ENCODE assay signal across 1 cellular context in the genomic region with DNA sequence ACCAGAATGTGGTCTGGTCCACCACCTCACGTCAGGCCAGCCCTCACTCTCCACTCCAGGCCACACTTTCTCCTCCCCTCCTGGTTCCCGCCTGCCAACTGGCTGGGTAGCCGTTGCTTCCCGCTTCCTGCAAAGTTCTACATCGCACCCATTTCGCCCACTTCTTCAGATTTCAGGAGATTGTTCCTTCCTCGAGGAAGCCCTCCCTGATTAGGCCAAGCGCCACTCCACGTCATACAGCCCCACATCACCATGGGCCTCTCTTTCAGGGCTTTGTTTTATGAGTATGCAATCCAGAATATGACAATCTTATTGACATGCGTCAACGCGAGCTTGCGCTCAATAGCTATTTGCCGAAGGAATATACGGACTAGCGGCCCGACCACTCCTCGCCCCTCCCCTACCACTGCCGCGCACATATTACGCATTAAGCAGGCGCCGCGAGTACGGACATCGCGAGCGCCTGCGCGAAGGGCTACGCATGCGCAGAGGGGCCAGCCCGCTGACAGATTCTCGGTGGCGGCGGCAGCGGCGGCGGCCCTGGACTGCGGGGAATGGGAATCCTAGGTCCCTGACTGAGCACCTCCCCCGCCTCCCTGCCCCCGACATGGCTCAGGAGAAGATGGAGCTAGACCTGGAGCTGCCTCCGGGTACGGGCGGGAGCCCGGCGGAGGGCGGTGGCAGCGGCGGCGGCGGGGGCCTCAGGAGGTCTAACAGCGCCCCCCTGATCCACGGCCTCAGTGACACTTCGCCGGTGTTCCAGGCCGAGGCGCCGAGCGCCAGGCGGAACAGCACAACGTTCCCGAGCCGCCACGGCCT.
TF ChIP-seq lines count a peak whose summit lies in the region.

No MANE protein-coding gene starts in this region.

TF ChIP-seq in HepG2, 621 proteins besides CTCF, POLR2A, EP300 and RAD21 (continued from another document and continues in another):
- TF ChIP-seq, protein P1, sequence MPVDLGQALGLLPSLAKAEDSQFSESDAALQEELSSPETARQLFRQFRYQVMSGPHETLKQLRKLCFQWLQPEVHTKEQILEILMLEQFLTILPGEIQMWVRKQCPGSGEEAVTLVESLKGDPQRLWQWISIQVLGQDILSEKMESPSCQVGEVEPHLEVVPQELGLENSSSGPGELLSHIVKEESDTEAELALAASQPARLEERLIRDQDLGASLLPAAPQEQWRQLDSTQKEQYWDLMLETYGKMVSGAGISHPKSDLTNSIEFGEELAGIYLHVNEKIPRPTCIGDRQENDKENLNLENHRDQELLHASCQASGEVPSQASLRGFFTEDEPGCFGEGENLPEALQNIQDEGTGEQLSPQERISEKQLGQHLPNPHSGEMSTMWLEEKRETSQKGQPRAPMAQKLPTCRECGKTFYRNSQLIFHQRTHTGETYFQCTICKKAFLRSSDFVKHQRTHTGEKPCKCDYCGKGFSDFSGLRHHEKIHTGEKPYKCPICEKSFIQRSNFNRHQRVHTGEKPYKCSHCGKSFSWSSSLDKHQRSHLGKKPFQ (CRISPR knock-in tag; IDR thresholded peaks at IDR 0.05; ENCODE audit: insufficient replicate concordance) = no peak
- TF ChIP-seq, protein P2, sequence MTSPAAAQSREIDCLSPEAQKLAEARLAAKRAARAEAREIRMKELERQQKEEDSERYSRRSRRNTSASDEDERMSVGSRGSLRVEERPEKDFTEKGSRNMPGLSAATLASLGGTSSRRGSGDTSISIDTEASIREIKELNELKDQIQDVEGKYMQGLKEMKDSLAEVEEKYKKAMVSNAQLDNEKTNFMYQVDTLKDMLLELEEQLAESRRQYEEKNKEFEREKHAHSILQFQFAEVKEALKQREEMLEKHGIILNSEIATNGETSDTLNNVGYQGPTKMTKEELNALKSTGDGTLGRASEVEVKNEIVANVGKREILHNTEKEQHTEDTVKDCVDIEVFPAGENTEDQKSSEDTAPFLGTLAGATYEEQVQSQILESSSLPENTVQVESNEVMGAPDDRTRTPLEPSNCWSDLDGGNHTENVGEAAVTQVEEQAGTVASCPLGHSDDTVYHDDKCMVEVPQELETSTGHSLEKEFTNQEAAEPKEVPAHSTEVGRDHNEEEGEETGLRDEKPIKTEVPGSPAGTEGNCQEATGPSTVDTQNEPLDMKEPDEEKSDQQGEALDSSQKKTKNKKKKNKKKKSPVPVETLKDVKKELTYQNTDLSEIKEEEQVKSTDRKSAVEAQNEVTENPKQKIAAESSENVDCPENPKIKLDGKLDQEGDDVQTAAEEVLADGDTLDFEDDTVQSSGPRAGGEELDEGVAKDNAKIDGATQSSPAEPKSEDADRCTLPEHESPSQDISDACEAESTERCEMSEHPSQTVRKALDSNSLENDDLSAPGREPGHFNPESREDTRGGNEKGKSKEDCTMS (CRISPR knock-in tag; conservative IDR thresholded peaks at IDR 0.05) = no peak
- TF ChIP-seq ZNF20 (CRISPR knock-in tag; IDR thresholded peaks at IDR 0.05) = no peak
- TF ChIP-seq, protein P3, sequence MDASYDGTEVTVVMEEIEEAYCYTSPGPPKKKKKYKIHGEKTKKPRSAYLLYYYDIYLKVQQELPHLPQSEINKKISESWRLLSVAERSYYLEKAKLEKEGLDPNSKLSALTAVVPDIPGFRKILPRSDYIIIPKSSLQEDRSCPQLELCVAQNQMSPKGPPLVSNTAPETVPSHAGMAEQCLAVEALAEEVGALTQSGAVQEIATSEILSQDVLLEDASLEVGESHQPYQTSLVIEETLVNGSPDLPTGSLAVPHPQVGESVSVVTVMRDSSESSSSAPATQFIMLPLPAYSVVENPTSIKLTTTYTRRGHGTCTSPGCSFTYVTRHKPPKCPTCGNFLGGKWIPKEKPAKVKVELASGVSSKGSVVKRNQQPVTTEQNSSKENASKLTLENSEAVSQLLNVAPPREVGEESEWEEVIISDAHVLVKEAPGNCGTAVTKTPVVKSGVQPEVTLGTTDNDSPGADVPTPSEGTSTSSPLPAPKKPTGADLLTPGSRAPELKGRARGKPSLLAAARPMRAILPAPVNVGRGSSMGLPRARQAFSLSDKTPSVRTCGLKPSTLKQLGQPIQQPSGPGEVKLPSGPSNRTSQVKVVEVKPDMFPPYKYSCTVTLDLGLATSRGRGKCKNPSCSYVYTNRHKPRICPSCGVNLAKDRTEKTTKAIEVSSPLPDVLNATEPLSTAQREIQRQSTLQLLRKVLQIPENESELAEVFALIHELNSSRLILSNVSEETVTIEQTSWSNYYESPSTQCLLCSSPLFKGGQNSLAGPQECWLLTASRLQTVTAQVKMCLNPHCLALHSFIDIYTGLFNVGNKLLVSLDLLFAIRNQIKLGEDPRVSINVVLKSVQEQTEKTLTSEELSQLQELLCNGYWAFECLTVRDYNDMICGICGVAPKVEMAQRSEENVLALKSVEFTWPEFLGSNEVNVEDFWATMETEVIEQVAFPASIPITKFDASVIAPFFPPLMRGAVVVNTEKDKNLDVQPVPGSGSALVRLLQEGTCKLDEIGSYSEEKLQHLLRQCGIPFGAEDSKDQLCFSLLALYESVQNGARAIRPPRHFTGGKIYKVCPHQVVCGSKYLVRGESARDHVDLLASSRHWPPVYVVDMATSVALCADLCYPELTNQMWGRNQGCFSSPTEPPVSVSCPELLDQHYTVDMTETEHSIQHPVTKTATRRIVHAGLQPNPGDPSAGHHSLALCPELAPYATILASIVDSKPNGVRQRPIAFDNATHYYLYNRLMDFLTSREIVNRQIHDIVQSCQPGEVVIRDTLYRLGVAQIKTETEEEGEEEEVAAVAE (CRISPR knock-in tag; IDR thresholded peaks at IDR 0.05; ENCODE audit: borderline replicate concordance) = peak; percentile 18; the same call in 1 of the 2 replicates
- peak; percentile 70; the same call in 1 of the 2 replicates for TF ChIP-seq SAFB2 (CRISPR knock-in tag; IDR thresholded peaks at IDR 0.05; ENCODE audit: borderline replicate concordance, low read depth)
- TF ChIP-seq ZNF530 (CRISPR knock-in tag; IDR thresholded peaks at IDR 0.05; ENCODE audit: low read depth) = no peak
- TF ChIP-seq STAG1 (CRISPR knock-in tag; IDR thresholded peaks at IDR 0.05) = peak; percentile 70
- TF ChIP-seq, protein P4, sequence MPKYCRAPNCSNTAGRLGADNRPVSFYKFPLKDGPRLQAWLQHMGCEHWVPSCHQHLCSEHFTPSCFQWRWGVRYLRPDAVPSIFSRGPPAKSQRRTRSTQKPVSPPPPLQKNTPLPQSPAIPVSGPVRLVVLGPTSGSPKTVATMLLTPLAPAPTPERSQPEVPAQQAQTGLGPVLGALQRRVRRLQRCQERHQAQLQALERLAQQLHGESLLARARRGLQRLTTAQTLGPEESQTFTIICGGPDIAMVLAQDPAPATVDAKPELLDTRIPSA (CRISPR knock-in tag; IDR thresholded peaks at IDR 0.05; ENCODE audit: borderline replicate concordance) = no peak
- peak; percentile 55 for TF ChIP-seq MEIS1 (CRISPR knock-in tag; IDR thresholded peaks at IDR 0.05; ENCODE audit: borderline replicate concordance)
- peak; percentile 64; the same call in 1 of the 2 replicates for TF ChIP-seq ZNF839 (CRISPR knock-in tag; IDR thresholded peaks at IDR 0.05; ENCODE audit: borderline replicate concordance)
- TF ChIP-seq ZNF292 (CRISPR knock-in tag; IDR thresholded peaks at IDR 0.05; ENCODE audit: borderline replicate concordance, low read depth) = peak; percentile 31; the same call in 1 of the 2 replicates
- TF ChIP-seq, protein P5, sequence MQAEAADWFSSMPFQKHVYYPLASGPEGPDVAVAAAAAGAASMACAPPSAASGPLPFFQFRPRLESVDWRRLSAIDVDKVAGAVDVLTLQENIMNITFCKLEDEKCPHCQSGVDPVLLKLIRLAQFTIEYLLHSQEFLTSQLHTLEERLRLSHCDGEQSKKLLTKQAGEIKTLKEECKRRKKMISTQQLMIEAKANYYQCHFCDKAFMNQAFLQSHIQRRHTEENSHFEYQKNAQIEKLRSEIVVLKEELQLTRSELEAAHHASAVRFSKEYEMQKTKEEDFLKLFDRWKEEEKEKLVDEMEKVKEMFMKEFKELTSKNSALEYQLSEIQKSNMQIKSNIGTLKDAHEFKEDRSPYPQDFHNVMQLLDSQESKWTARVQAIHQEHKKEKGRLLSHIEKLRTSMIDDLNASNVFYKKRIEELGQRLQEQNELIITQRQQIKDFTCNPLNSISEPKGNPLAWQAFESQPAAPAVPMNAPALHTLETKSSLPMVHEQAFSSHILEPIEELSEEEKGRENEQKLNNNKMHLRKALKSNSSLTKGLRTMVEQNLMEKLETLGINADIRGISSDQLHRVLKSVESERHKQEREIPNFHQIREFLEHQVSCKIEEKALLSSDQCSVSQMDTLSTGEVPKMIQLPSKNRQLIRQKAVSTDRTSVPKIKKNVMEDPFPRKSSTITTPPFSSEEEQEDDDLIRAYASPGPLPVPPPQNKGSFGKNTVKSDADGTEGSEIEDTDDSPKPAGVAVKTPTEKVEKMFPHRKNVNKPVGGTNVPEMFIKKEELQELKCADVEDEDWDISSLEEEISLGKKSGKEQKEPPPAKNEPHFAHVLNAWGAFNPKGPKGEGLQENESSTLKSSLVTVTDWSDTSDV (CRISPR knock-in tag; IDR thresholded peaks at IDR 0.05) = no peak
- peak; percentile 73; the same call in 2 of the 3 replicates for TF ChIP-seq MXI1 (IDR thresholded peaks at IDR 0.05; ENCODE audit: borderline replicate concordance, low read depth, low read length)
- TF ChIP-seq CCAR2 (optimal IDR thresholded peaks at IDR 0.05; ENCODE audit: low read depth, low read length) = no peak
- no peak; the same call in 1 of the 2 replicates for TF ChIP-seq ZNF772 (CRISPR knock-in tag; IDR thresholded peaks at IDR 0.05)
- peak; percentile 77; the same call in 1 of the 2 replicates for TF ChIP-seq WIZ (CRISPR knock-in tag; IDR thresholded peaks at IDR 0.05)
- TF ChIP-seq REPIN1 (CRISPR knock-in tag; IDR thresholded peaks at IDR 0.05; ENCODE audit: borderline replicate concordance, low read depth) = peak; percentile 62; the same call in 1 of the 2 replicates
- TF ChIP-seq ZNF766 (CRISPR knock-in tag; IDR thresholded peaks at IDR 0.05; ENCODE audit: borderline replicate concordance) = 0 out of 2 replicates have a peak, but pooled peaks have one; percentile 35
- TF ChIP-seq ZNF260 (CRISPR knock-in tag; IDR thresholded peaks at IDR 0.05; ENCODE audit: borderline replicate concordance, low read depth) = no peak
- no peak for TF ChIP-seq ZNF343 (CRISPR knock-in tag; IDR thresholded peaks at IDR 0.05)
- TF ChIP-seq, protein P6, sequence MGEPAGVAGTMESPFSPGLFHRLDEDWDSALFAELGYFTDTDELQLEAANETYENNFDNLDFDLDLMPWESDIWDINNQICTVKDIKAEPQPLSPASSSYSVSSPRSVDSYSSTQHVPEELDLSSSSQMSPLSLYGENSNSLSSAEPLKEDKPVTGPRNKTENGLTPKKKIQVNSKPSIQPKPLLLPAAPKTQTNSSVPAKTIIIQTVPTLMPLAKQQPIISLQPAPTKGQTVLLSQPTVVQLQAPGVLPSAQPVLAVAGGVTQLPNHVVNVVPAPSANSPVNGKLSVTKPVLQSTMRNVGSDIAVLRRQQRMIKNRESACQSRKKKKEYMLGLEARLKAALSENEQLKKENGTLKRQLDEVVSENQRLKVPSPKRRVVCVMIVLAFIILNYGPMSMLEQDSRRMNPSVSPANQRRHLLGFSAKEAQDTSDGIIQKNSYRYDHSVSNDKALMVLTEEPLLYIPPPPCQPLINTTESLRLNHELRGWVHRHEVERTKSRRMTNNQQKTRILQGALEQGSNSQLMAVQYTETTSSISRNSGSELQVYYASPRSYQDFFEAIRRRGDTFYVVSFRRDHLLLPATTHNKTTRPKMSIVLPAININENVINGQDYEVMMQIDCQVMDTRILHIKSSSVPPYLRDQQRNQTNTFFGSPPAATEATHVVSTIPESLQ (CRISPR knock-in tag; conservative IDR thresholded peaks at IDR 0.05) = peak; percentile 18; the same call in 1 of the 2 replicates
- TF ChIP-seq FOXP1 (IDR thresholded peaks at IDR 0.05) = no peak
- TF ChIP-seq FOXP1 (CRISPR knock-in tag; IDR thresholded peaks at IDR 0.05) = no peak; the same call in 1 of the 2 replicates
- TF ChIP-seq, protein P7, sequence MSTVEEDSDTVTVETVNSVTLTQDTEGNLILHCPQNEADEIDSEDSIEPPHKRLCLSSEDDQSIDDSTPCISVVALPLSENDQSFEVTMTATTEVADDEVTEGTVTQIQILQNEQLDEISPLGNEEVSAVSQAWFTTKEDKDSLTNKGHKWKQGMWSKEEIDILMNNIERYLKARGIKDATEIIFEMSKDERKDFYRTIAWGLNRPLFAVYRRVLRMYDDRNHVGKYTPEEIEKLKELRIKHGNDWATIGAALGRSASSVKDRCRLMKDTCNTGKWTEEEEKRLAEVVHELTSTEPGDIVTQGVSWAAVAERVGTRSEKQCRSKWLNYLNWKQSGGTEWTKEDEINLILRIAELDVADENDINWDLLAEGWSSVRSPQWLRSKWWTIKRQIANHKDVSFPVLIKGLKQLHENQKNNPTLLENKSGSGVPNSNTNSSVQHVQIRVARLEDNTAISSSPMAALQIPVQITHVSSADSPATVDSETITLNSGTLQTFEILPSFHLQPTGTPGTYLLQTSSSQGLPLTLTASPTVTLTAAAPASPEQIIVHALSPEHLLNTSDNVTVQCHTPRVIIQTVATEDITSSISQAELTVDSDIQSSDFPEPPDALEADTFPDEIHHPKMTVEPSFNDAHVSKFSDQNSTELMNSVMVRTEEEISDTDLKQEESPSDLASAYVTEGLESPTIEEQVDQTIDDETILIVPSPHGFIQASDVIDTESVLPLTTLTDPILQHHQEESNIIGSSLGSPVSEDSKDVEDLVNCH (CRISPR knock-in tag; IDR thresholded peaks at IDR 0.05) = no peak
- TF ChIP-seq ZNF589 (CRISPR knock-in tag; conservative IDR thresholded peaks at IDR 0.05) = no peak
- TF ChIP-seq, protein P8, sequence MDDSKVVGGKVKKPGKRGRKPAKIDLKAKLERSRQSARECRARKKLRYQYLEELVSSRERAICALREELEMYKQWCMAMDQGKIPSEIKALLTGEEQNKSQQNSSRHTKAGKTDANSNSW (CRISPR knock-in tag; IDR thresholded peaks at IDR 0.05; ENCODE audit: borderline replicate concordance) = peak; percentile 20; the same call in 1 of the 2 replicates
- TF ChIP-seq ZFP1 (CRISPR knock-in tag; IDR thresholded peaks at IDR 0.05) = no peak; the same call in 1 of the 2 replicates
- no peak for TF ChIP-seq ZNF329 (CRISPR knock-in tag; IDR thresholded peaks at IDR 0.05; ENCODE audit: low read depth)
- TF ChIP-seq MED13 (CRISPR knock-in tag; IDR thresholded peaks at IDR 0.05) = no peak; the same call in none of the 2 replicates
- peak; percentile 86; the same call in 1 of the 2 replicates for TF ChIP-seq SMAD3 (CRISPR knock-in tag; IDR thresholded peaks at IDR 0.05)
- TF ChIP-seq CBX1 (IDR thresholded peaks at IDR 0.05; ENCODE audit: low read depth) = no peak
- no peak for TF ChIP-seq ZNF850 (CRISPR knock-in tag; conservative IDR thresholded peaks at IDR 0.05)
- no peak for TF ChIP-seq ZNF660 (CRISPR knock-in tag; IDR thresholded peaks at IDR 0.05; ENCODE audit: borderline replicate concordance, low read depth)
